1 cellular context compared by ENCODE assay signal in the genomic region with DNA sequence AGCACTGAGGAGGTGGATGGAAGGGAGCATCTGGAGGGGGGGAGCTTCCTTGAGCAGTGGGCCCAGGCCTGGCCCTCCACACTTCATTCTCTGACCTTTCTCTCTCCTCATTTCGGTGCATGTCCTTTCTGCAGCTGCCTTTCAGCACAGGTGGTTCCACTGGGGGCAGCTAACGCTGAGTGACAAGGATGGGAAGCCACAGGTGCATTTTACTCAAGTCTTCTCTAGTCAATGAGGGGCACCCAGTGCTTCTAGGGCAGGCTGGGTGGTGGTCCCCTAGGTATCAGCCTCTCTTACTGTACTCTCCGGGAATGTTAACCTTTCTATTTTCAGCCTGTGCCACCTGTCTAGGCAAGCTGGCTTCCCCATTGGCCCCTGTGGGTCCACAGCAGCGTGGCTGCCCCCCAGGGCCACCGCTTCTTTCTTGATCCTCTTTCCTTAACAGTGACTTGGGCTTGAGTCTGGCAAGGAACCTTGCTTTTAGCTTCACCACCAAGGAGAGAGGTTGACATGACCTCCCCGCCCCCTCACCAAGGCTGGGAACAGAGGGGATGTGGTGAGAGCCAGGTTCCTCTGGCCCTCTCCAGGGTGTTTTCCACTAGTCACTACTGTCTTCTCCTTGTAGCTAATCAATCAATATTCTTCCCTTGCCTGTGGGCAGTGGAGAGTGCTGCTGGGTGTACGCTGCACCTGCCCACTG.
TF ChIP-seq lines count a peak whose summit lies in the region.

No MANE protein-coding gene starts in this region.

TF ChIP-seq in H1, 55 proteins besides CTCF, POLR2A, EP300 and RAD21:
- TF ChIP-seq POLR2AphosphoS5 (IDR thresholded peaks at IDR 0.05; ENCODE audit: low read depth, low read length) (0 out of 2 replicates have a peak, but pooled peaks have one; percentile 63), TAF7 (optimal IDR thresholded peaks at IDR 0.05; ENCODE audit: borderline replicate concordance, low read depth, low read length) (no peak), BRCA1 (IDR thresholded peaks at IDR 0.05; ENCODE audit: low read depth, low read length) (no peak)
